ENCODE assay signal across 11 cellular contexts in genomic region chr22:28075260-28075981, GRCh38.
DNase-seq lines count a peak whose midpoint lies in the region; ATAC-seq, FAIRE-seq and TF ChIP-seq lines count a peak whose summit lies in the region.
"Had no signal": no experiment of that assay in that cellular context is flagged by ENCODE, and none has a peak within 500 bp of the region (broad histone marks: within the 10 kb centered on the region; RNA-seq: fewer than 3 reads in every experiment).

No MANE protein-coding gene starts in this region.

- H3K27ac ChIP-seq in A549: peak overlapping the region; percentile 53 to 78; a peak in 5 of 6 replicates
- H3K27ac ChIP-seq: BLaER1 had no signal

- POLR2A ChIA-PET in A549 (lab: Yijun Ruan, JAX): no interaction called here

- TF ChIP-seq RAD21 in A549 (conservative IDR thresholded peaks at IDR 0.05 in 1 of 2, IDR thresholded peaks at IDR 0.05 in 1 of 2): no peak

- H3K4me2 ChIP-seq in A549: peak overlapping the region; percentile 54
- H3K4me2 ChIP-seq: BLaER1 had no signal

- ATAC-seq in A549 (peak; percentile 72 to 85), HG02938 (IDR thresholded peaks at IDR 0.05; ENCODE audit: unreplicated experiment) (no peak), GM21576 (IDR thresholded peaks at IDR 0.05; ENCODE audit: unreplicated experiment) (no peak)
- ATAC-seq: stimulated activated naive CD8-positive, alpha-beta T cell treated with anti-CD3 and anti-CD28 coated beads, Interleukin-15, amount 100 ng/mL, for 72 hours had no signal

- peaks cover 15% of the 10 kb centered on the region for H3K4me1 ChIP-seq in A549
- H3K4me1 ChIP-seq: BLaER1 had no signal

- no peaks in the 10 kb centered on the region for H3K9me3 ChIP-seq in A549
- H3K9me3 ChIP-seq: BLaER1 had no signal

- H3K4me3 ChIP-seq in A549: no peak overlapping the region
- H3K4me3 ChIP-seq: BLaER1 had no signal

- WGBS in A549 (ENCODE audit: missing lambda C conversion rate): 35% methylated on average over 8 of the region's 8 CpGs

- TF ChIP-seq POLR2A in A549 (IDR thresholded peaks at IDR 0.05; ENCODE audit: low read length): no peak

- no peak for FAIRE-seq in A549 (lab: Jason Lieb, UNC)

- CTCF ChIA-PET in A549 (lab: Yijun Ruan, JAX): interaction anchor here (1.3 to 1.6 kb wide), 2 partner anchors 24 to 55 kb away, joined by 3 read pairs; no protein-coding TSS in a partner anchor

- no peak for TF ChIP-seq CTCF in A549 (IDR thresholded peaks at IDR 0.05)

- TF ChIP-seq EP300 in A549 (IDR thresholded peaks at IDR 0.05): no peak

- DNase-seq in A549 (ENCODE audit: low read depth in 1 of 2, low spot score in 1 of 2) (peak; percentile 5 to 38), HuH-7.5 (ENCODE audit: low spot score) (peak; percentile 15), epidermal melanocyte (ENCODE audit: insufficient read length, low spot score) (peak; percentile 22), medulla oblongata (ENCODE audit: extremely low spot score) (peak; percentile 17), NCI-H2227 (lab: John Stamatoyannopoulos, UW; ENCODE audit: unreplicated experiment) (no peak)
- DNase-seq in activated effector memory CD4-positive, alpha-beta T cell treated with Interleukin-2 at 50 U/mL for 16 hours: no peak
- DNase-seq: NCI-H510A treated with DMSO at 0.1 percent for 48 hours; stimulated activated naive CD8-positive, alpha-beta T cell treated with anti-CD3 and anti-CD28 coated beads, Interleukin-15, amount 100 ng/mL, for 72 hours had no signal

TF ChIP-seq in A549, 52 proteins besides CTCF, POLR2A, EP300 and RAD21:
- TF ChIP-seq SREBF2 (IDR thresholded peaks at IDR 0.05): no peak
- 0 out of 2 replicates have a peak, but pooled peaks have one; percentile 35 for TF ChIP-seq MAX (IDR thresholded peaks at IDR 0.05)
- no peak for TF ChIP-seq CHD4 (IDR thresholded peaks at IDR 0.05; ENCODE audit: borderline replicate concordance)
- TF ChIP-seq HMGXB4 (CRISPR knock-in tag; IDR thresholded peaks at IDR 0.05; ENCODE audit: borderline replicate concordance): no peak
- no peak for TF ChIP-seq ZC3H11A (IDR thresholded peaks at IDR 0.05)
- no peak for TF ChIP-seq FOSL2 (IDR thresholded peaks at IDR 0.05)
- 0 out of 2 replicates have a peak, but pooled peaks have one; percentile 7 for TF ChIP-seq FOSL2 (CRISPR knock-in tag; IDR thresholded peaks at IDR 0.05)
- no peak for TF ChIP-seq RCOR1 (IDR thresholded peaks at IDR 0.05; ENCODE audit: low read depth, low read length)
- no peak for TF ChIP-seq NFE2L2 (conservative IDR thresholded peaks at IDR 0.05; ENCODE audit: low read length)
TF ChIP-seq in A549: peak in this region for 2.

Comparison
In these comparisons a context has a peak if more than half of its experiments do, and no peak if none do; other contexts are left out.
1. ATAC-seq: peak in A549 (2 of 2); none in HG02938 (single experiment) and GM21576 (single experiment).
2. DNase-seq: peak in A549 (2 of 2), HuH-7.5 (single experiment), epidermal melanocyte (single experiment) and medulla oblongata (single experiment); none in NCI-H2227 (single experiment) and activated effector memory CD4-positive, alpha-beta T cell treated with Interleukin-2 at 50 U/mL for 16 hours (single experiment).